Comparison of ENCODE assay signal across 7 cellular contexts in genomic region chr22:37632174-37633081, GRCh38. TPM values are rescaled to one million over a fixed set of nuclear protein-coding genes. Genes with fewer than 3 reads are reported as not detected.
DNase-seq lines count a peak whose midpoint lies in the region; ATAC-seq and TF ChIP-seq lines count a peak whose summit lies in the region.

No MANE protein-coding gene starts in this region.

- TF ChIP-seq CTCF in Loucy (conservative IDR thresholded peaks at IDR 0.05; ENCODE audit: low read length) (no peak), esophagus squamous epithelium (IDR thresholded peaks at IDR 0.05) (no peak), stomach (IDR thresholded peaks at IDR 0.05) (no peak)

- ATAC-seq in GM19467 (IDR thresholded peaks at IDR 0.05; ENCODE audit: unreplicated experiment) = peak; percentile 12
- ATAC-seq in GM18520 (IDR thresholded peaks at IDR 0.05; ENCODE audit: unreplicated experiment) = no peak
- ATAC-seq in sciatic nerve = no peak

- no peaks in the 10 kb centered on the region for H3K9me3 ChIP-seq in Loucy (ENCODE audit: insufficient read depth, low read depth, low read length)
- H3K9me3 ChIP-seq in esophagus squamous epithelium = no peaks in the 10 kb centered on the region
- no peaks in the 10 kb centered on the region for H3K9me3 ChIP-seq in stomach

- H3K4me3 ChIP-seq in Loucy (ENCODE audit: low read length, poor library complexity, severe bottlenecking) (no peak overlapping the region), esophagus squamous epithelium (no peak overlapping the region), stomach (peak overlapping the region in 1 of 4 donors; percentile 14)

- H3K27me3 ChIP-seq in Loucy (ENCODE audit: insufficient read depth, low read length, poor library complexity, severe bottlenecking) (no peaks in the 10 kb centered on the region), esophagus squamous epithelium (no peaks in the 10 kb centered on the region), stomach (no peaks in the 10 kb centered on the region)

- no peak overlapping the region for H2AFZ ChIP-seq in Loucy (ENCODE audit: low read length)

- WGBS in esophagus squamous epithelium, 2 donors = 82% methylated on average over 7 of the region's 14 CpGs; no CpG with 5 or more reads in 1 of the 2 donors
- 71 to 81% (median 77%) methylated on average over 6 to 14 of the region's 14 CpGs for WGBS in stomach, 5 donors

- no peak for DNase-seq in esophagus squamous epithelium (lab: John Stamatoyannopoulos, UW)
- DNase-seq in stomach = no peak
- no peak for DNase-seq in D341Med (ENCODE audit: low spot score)
- no peak for DNase-seq in sciatic nerve (ENCODE audit: low spot score)

- peak overlapping the region; percentile 84 for H3K4me2 ChIP-seq in Loucy (ENCODE audit: low read depth, low read length, poor library complexity, severe bottlenecking)

- H3K4me1 ChIP-seq in Loucy (ENCODE audit: insufficient read depth, low read length, poor library complexity, severe bottlenecking) (peaks cover 66% of the 10 kb centered on the region), esophagus squamous epithelium (peaks cover 24 to 60% (median 42%) of the 10 kb centered on the region in 3 donors), stomach (peaks cover 33 to 67% (median 53%) of the 10 kb centered on the region in 4 donors)

- H3K79me2 ChIP-seq in Loucy (ENCODE audit: insufficient read depth, low read length) = 0 out of 2 replicates have a peak, but pooled peaks cover 5% of the 10 kb centered on the region

- H3K36me3 ChIP-seq in Loucy (ENCODE audit: insufficient read depth, low read length) (no peaks in the 10 kb centered on the region), esophagus squamous epithelium (peaks cover 0 to 60% (median 9%) of the 10 kb centered on the region in 3 donors), stomach (peaks cover 12 to 56% (median 55%) of the 10 kb centered on the region in 4 donors)

- H3F3A ChIP-seq in Loucy (ENCODE audit: low read depth) = peaks cover 14% of the 10 kb centered on the region

- no peaks in the 10 kb centered on the region for H3K9me2 ChIP-seq in Loucy (replicated peaks; ENCODE audit: low read depth, low read length)

- intact Hi-C loops in esophagus squamous epithelium (cut with DNase I) (loop anchor here (10.0 kb wide), 1 partner anchor 162 kb away; no protein-coding TSS in a partner anchor), stomach (cut with DNase I; ENCODE audit: low total_unique reads) (no loop called here), sciatic nerve (cut with DNase I) (no loop called here)

- peak overlapping the region; percentile 68 for H3K9ac ChIP-seq in Loucy (ENCODE audit: low read depth, low read length, poor library complexity, severe bottlenecking)

- no peaks in the 10 kb centered on the region for H4K20me1 ChIP-seq in Loucy (ENCODE audit: insufficient read depth, low read length, poor library complexity, severe bottlenecking)

- TF ChIP-seq POLR2A in esophagus squamous epithelium (IDR thresholded peaks at IDR 0.05) = no peak
- TF ChIP-seq POLR2A in stomach (IDR thresholded peaks at IDR 0.05) = no peak

- TF ChIP-seq EP300 in stomach (IDR thresholded peaks at IDR 0.05) = no peak

- H3K27ac ChIP-seq in esophagus squamous epithelium = peak overlapping the region; percentile 70 to 94 (median 80)
- peak overlapping the region; percentile 64 to 90 (median 81) for H3K27ac ChIP-seq in stomach

RNA-seq across cellular contexts. Expression of gene SH3BP1, which starts 7.0 kb away (rescaled TPM):
- 10 to 100 TPM; 33.8 to 53.4 (median 42.0) TPM for total RNA-seq in esophagus squamous epithelium
- total RNA-seq in stomach = 100 to 1,000 TPM in 1 of 5 donors, 10 to 100 TPM in 1, 1 to 10 TPM in 2, not detected in 1; 1.6 to 135 (median 7.3) TPM
- 10 to 100 TPM in 1 of 3 donors, 1 to 10 TPM in 2; 8.7 to 12.8 (median 9.5) TPM for polyA plus RNA-seq in stomach
- total RNA-seq in sciatic nerve = 10.3 TPM

RNA-seq across cellular contexts. Expression of gene GGA1, which starts 23.8 kb away (rescaled TPM):
- total RNA-seq in esophagus squamous epithelium (10 to 100 TPM; 32.2 to 54.3 (median 39.5) TPM), stomach (10 to 100 TPM; 39.5 to 87.9 (median 55.6) TPM), sciatic nerve (71.2 TPM)
- polyA plus RNA-seq in stomach = 10 to 100 TPM; 30.3 to 43.6 (median 34.1) TPM

RNA-seq across cellular contexts. Expression of gene PDXP, which starts 26.1 kb away (rescaled TPM):
- total RNA-seq in esophagus squamous epithelium = 1 to 10 TPM; 2.3 to 4.1 (median 2.9) TPM
- total RNA-seq in stomach = 10 to 100 TPM in 1 of 5 donors, 1 to 10 TPM in 4; 2.9 to 72.1 (median 5.4) TPM
- 10 to 100 TPM in 1 of 3 donors, 1 to 10 TPM in 2; 6.4 to 11.8 (median 8.1) TPM for polyA plus RNA-seq in stomach
- total RNA-seq in sciatic nerve = 10.0 TPM

RNA-seq across cellular contexts. Expression of gene LGALS1, which starts 43.0 kb away (rescaled TPM):
- total RNA-seq in esophagus squamous epithelium = 100 to 1,000 TPM in 2 of 4 donors, 10 to 100 TPM in 2; 25.4 to 261 (median 92.3) TPM
- 100 to 1,000 TPM; 235 to 490 (median 312) TPM for total RNA-seq in stomach
- 1,000 to 10,000 TPM in 1 of 3 donors, 100 to 1,000 TPM in 2; 596 to 1,435 (median 703) TPM for polyA plus RNA-seq in stomach
- 1,269 TPM for total RNA-seq in sciatic nerve

RNA-seq across cellular contexts. Expression of gene LGALS2, which starts 52.5 kb away (rescaled TPM):
- total RNA-seq in esophagus squamous epithelium (not detected), stomach (1 to 10 TPM in 1 of 5 donors, not detected in 4; 4.2 TPM), sciatic nerve (not detected)
- polyA plus RNA-seq in stomach = 1 to 10 TPM; 4.1 to 7.1 (median 5.0) TPM
